16 cellular contexts compared by ENCODE assay signal in the genomic region with DNA sequence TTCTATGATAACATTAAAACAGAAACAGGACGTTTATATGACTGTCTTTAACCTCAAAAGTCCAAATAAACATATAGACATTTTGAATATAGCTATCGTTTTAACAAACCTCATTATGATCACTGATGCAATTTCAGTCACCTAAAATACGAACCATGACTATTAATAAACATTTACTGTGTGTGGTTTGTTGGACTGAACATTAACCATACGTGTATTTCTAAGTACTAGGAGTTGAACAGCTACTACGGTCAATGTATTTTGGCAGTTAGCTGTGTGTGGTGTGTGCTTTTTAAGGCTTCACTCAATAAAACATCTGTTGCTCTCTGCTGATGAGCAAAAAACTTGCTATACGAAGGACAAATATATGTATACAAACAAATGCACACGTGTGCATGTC.
A peak's percentile ranks its signal among the peaks of the same experiment; 100 is the strongest.
DNase-seq lines count a peak whose midpoint lies in the region; ATAC-seq and TF ChIP-seq lines count a peak whose summit lies in the region.
"Had no signal": no experiment of that assay in that cellular context is flagged by ENCODE, and none has a peak within 500 bp of the region (broad histone marks: within the 10 kb centered on the region; RNA-seq: fewer than 3 reads in every experiment).

No MANE protein-coding gene starts in this region.

- H3K4me3 ChIP-seq in Caco-2 (ENCODE audit: low read depth, low read length) (no peak overlapping the region), GM23248 (no peak overlapping the region)
- H3K4me3 ChIP-seq: HAP-1 had no signal

- CTCF ChIA-PET in Caco-2 (lab: Charles Lee) = no interaction called here

- H3K9me2 ChIP-seq in GM23248 (ENCODE audit: insufficient read depth) = no peaks in the 10 kb centered on the region

- in situ Hi-C loops in GM23248 (cut with MboI) = no loop called here

- no peaks in the 10 kb centered on the region for H3K79me2 ChIP-seq in GM23248 (ENCODE audit: insufficient read depth)

- TF ChIP-seq CTCF in Caco-2 (IDR thresholded peaks at IDR 0.05; ENCODE audit: insufficient read depth in 1 of 2, low read depth in 1 of 2, low read length in 1 of 2, severe bottlenecking in 1 of 2, unreplicated experiment in 1 of 2) = no peak

- no peaks in the 10 kb centered on the region for H3K9me3 Mint-ChIP-seq in Caco-2 (ENCODE audit: unreplicated experiment)
- H3K9me3 Mint-ChIP-seq: CD4-positive, alpha-beta T cell had no signal

- H3K36me3 ChIP-seq in Caco-2 (ENCODE audit: control insufficient read depth, insufficient read depth, low read length) = peaks cover 2% of the 10 kb centered on the region; the same call in 1 of the 2 replicates
- H3K36me3 ChIP-seq in GM23248 (ENCODE audit: low read depth) = no peaks in the 10 kb centered on the region
- H3K36me3 ChIP-seq: HAP-1 had no signal

- ATAC-seq in GM19043 (IDR thresholded peaks at IDR 0.05; ENCODE audit: low read depth, unreplicated experiment) (peak; percentile 43), HG03354 (IDR thresholded peaks at IDR 0.05; ENCODE audit: poor library complexity, severe bottlenecking, unreplicated experiment) (peak; percentile 76), GM18498 (IDR thresholded peaks at IDR 0.05; ENCODE audit: unreplicated experiment) (no peak)

- H3K9ac ChIP-seq in GM23248 = no peak overlapping the region

- no peaks in the 10 kb centered on the region for H4K20me1 ChIP-seq in GM23248 (ENCODE audit: insufficient read depth)

- DNase-seq in Caco-2 (no peak), epithelial cell of prostate (ENCODE audit: low read depth, low spot score) (no peak), GM23248 (no peak), NCI-H2107 treated with DMSO at 0.1 percent for 48 hours (lab: John Stamatoyannopoulos, UW; ENCODE audit: unreplicated experiment) (no peak)
- DNase-seq: 8988T; C1 segment of cervical spinal cord; CD4-positive, alpha-beta T cell; DMS153; DMS79 treated with DMSO at 0.1 percent for 48 hours; EL had no signal

- H3K27me3 Mint-ChIP-seq in Caco-2 (ENCODE audit: insufficient read depth, unreplicated experiment) = no peaks in the 10 kb centered on the region
- H3K27me3 Mint-ChIP-seq: B cell; CD4-positive, alpha-beta T cell had no signal

- H3K27ac ChIP-seq in epithelial cell of prostate = peak overlapping the region; percentile 27
- H3K27ac ChIP-seq in GM23248 = no peak overlapping the region
- H3K27ac ChIP-seq: HL-60 had no signal

- H3F3A ChIP-seq in GM23248 (ENCODE audit: insufficient read depth) = no peaks in the 10 kb centered on the region

- no peak overlapping the region for H3K27ac Mint-ChIP-seq in Caco-2 (ENCODE audit: unreplicated experiment)
- H3K27ac Mint-ChIP-seq: B cell; CD4-positive, alpha-beta T cell had no signal

- no peak overlapping the region for H3K4me2 ChIP-seq in GM23248 (ENCODE audit: unreplicated experiment)

- H3K27me3 ChIP-seq in Caco-2 (replicated peaks; ENCODE audit: control insufficient read depth, insufficient read depth, low read length) (no peaks in the 10 kb centered on the region), GM23248 (replicated peaks; ENCODE audit: insufficient read depth) (no peaks in the 10 kb centered on the region)

- POLR2A ChIA-PET in Caco-2 (lab: Charles Lee) = no interaction called here

- H3K4me1 Mint-ChIP-seq in Caco-2 (ENCODE audit: low read depth, unreplicated experiment) = peaks cover 6% of the 10 kb centered on the region
- H3K4me1 Mint-ChIP-seq: B cell had no signal

- H3K9me3 ChIP-seq in Caco-2 = no peaks in the 10 kb centered on the region
- H3K9me3 ChIP-seq in GM23248 (ENCODE audit: low read depth) = no peaks in the 10 kb centered on the region
- H3K9me3 ChIP-seq: HAP-1 had no signal

- H3K36me3 Mint-ChIP-seq in Caco-2 (ENCODE audit: insufficient read depth, unreplicated experiment) = peaks cover 13% of the 10 kb centered on the region

- 83 to 85% methylated on average over 7 of the region's 7 CpGs for WGBS in GM23248 (ENCODE audit: low coverage in 1 of 2, low lambda C conversion rate in 2 of 2, missing lambda C conversion rate in 2 of 2), 2 experiments

- intact Hi-C loops in Caco-2 (cut with micrococcal nuclease; ENCODE audit: unreplicated experiment) = no loop called here

- BruUV-seq in Caco-2 (replicated peaks; lab: Mats Ljungman, UMichigan) = TSS peak; percentile 58

- H3K4me3 Mint-ChIP-seq in Caco-2 (ENCODE audit: unreplicated experiment) = no peak overlapping the region
- H3K4me3 Mint-ChIP-seq: B cell; CD4-positive, alpha-beta T cell had no signal

- H3K4me1 ChIP-seq in Caco-2 (no peaks in the 10 kb centered on the region), GM23248 (ENCODE audit: insufficient read depth) (no peaks in the 10 kb centered on the region)
- H3K4me1 ChIP-seq: HAP-1 had no signal

- H2AFZ ChIP-seq in GM23248 = no peak overlapping the region
